30 cellular contexts compared by ENCODE assay signal in the genomic region with DNA sequence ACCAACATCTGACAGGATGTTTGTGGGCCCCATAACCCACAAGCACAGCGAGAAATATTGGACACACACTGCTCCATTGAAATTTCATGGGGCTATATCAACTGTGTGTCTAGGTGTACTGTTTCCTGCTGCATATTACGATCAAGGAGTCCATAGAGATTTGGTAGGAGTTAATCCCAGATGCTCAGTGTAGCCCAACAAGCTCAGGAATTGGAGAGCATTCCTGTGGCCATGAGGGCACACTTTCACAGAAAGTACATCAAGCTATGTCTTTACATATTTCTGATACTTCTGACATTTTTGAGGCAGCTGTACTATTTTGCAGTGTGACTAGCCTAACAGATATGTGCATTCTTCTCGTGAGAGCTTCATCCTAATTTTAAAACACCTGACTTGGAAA.
"Had no signal": no experiment of that assay in that cellular context is flagged by ENCODE, and none has a peak within 500 bp of the region (broad histone marks: within the 10 kb centered on the region; RNA-seq: fewer than 3 reads in every experiment).

No MANE protein-coding gene starts in this region.

- H3K4me1 ChIP-seq: body of pancreas, breast epithelium had no signal

- H3K27me3 ChIP-seq: body of pancreas, brain microvascular endothelial cell, breast epithelium had no signal

- H3K27ac ChIP-seq: body of pancreas, brain microvascular endothelial cell, breast epithelium, WERI-Rb-1 had no signal

- H3K36me3 ChIP-seq: brain microvascular endothelial cell, breast epithelium, WERI-Rb-1 had no signal

- DNase-seq: activated CD4-positive, alpha-beta memory T cell treated with anti-CD3 and anti-CD28 coated beads, Interleukin-2, amount 10 ng/mL, durations not matched to agents 7 days and 5 days; activated CD4-positive, alpha-beta T cell treated with anti-CD3 and anti-CD28 coated beads for 1 hour; activated CD4-positive, alpha-beta T cell treated with anti-CD3 and anti-CD28 coated beads for 36 hours; activated CD4-positive, alpha-beta T cell treated with anti-CD3 and anti-CD28 coated beads for 48 hours; activated CD4-positive, alpha-beta T cell treated with anti-CD3 and anti-CD28 coated beads, Interleukin-2, amount 10 ng/mL, durations not matched to agents 7 days and 5 days; activated CD4-positive, alpha-beta T cell treated with anti-CD3 and anti-CD28 coated beads, Interleukin-2, amount 50 U/mL, for 48 hours; activated CD4-positive, CD25-positive, alpha-beta regulatory T cell; activated CD8-positive, alpha-beta memory T cell treated with anti-CD3 and anti-CD28 coated beads for 24 hours; activated CD8-positive, alpha-beta memory T cell treated with anti-CD3 and anti-CD28 coated beads, Interleukin-2, amount 10 ng/mL, durations not matched to agents 7 days and 5 days; activated CD8-positive, alpha-beta memory T cell treated with anti-CD3 and anti-CD28 coated beads, Interleukin-2, amount 50 U/mL, for 48 hours; activated CD8-positive, alpha-beta T cell treated with anti-CD3 and anti-CD28 coated beads, Interleukin-2, amount 10 ng/mL, durations not matched to agents 7 days and 5 days; activated effector memory CD4-positive, alpha-beta T cell treated with Interleukin-2 at 50 U/mL for 16 hours; activated gamma-delta T cell; activated naive CD4-positive, alpha-beta T cell treated with anti-CD3 and anti-CD28 coated beads, Interleukin-2, amount 10 ng/mL, durations not matched to agents 7 days and 5 days; activated naive CD4-positive, alpha-beta T cell treated with Interleukin-2 at 50 U/mL for 16 hours; activated naive CD8-positive, alpha-beta T cell treated with anti-CD3 and anti-CD28 coated beads, Interleukin-2, amount 10 ng/mL, durations not matched to agents 7 days and 5 days; activated naive CD8-positive, alpha-beta T cell treated with anti-CD3 and anti-CD28 coated beads, Interleukin-2, amount 50 U/mL, for 24 hours; activated T-cell treated with anti-CD3 and anti-CD28 coated beads, Interleukin-2, amount 50 U/mL, for 24 hours; activated T-cell treated with anti-CD3 and anti-CD28 coated beads, Interleukin-2, amount 50 U/mL, for 48 hours; aorta; body of pancreas; brain microvascular endothelial cell; central memory CD4-positive, alpha-beta T cell; T-helper 1 cell; T-helper 2 cell; T-helper 9 cell; WERI-Rb-1 had no signal

- ATAC-seq: activated CD4-positive, alpha-beta T cell treated with anti-CD3 and anti-CD28 coated beads for 36 hours; activated CD4-positive, CD25-positive, alpha-beta regulatory T cell treated with anti-CD3 and anti-CD28 coated beads, Interleukin-2, amount 50 U/mL, for 24 hours; activated CD8-positive, alpha-beta memory T cell treated with anti-CD3 and anti-CD28 coated beads, Interleukin-2, amount 10 ng/mL, durations not matched to agents 7 days and 5 days; activated CD8-positive, alpha-beta T cell treated with anti-CD3 and anti-CD28 coated beads, Interleukin-2, amount 10 ng/mL, durations not matched to agents 7 days and 5 days; activated naive CD8-positive, alpha-beta T cell treated with anti-CD3 and anti-CD28 coated beads, Interleukin-2, amount 50 U/mL, for 24 hours; body of pancreas; WTC11 had no signal

- H3K4me3 ChIP-seq: body of pancreas, breast epithelium had no signal

- H3K9me3 ChIP-seq: body of pancreas, breast epithelium had no signal
